Comparison of ENCODE assay signal across 28 cellular contexts in the genomic region with DNA sequence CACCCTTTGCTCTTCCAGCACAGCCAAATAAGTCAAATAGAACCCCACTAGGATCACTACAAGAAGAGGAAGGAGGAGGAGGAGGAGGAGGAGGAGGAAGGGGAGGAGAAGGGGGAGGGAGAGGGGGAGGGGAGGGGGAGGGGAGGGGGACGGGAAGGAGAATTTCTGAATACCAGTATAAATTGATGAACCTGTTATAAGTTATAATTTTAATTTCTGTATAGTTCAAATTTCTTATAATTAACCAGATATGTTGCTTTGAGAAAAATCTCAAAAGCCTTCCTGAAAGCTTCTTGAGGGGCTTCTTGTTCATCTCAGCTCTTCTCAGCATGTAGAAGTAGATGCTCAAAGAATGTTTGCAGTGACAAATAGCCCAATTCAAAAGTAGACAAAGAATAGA. TPM values are rescaled to one million over a fixed set of nuclear protein-coding genes. Genes with fewer than 3 reads are reported as not detected.
"Had no signal": no experiment of that assay in that cellular context is flagged by ENCODE, and none has a peak within 500 bp of the region (broad histone marks: within the 10 kb centered on the region; RNA-seq: fewer than 3 reads in every experiment).

No MANE protein-coding gene starts in this region.

- H3K36me3 ChIP-seq: neural progenitor cell, ovary, spleen, suprapubic skin, tibial artery, transverse colon, upper lobe of right lung, uterus had no signal

- H3K4me3 ChIP-seq: neural progenitor cell, ovary, psoas muscle, skin epidermis, smooth muscle cell, spleen, suprapubic skin, testis, tibial artery, transverse colon, upper lobe of right lung, uterus had no signal

- H3K4me1 ChIP-seq: neural progenitor cell, parathyroid adenoma, psoas muscle, spleen, suprapubic skin, upper lobe of right lung, uterus had no signal

- H3K4me2 ChIP-seq: neural progenitor cell had no signal

- H2AFZ ChIP-seq: neural progenitor cell, parathyroid adenoma had no signal

- DNase-seq: natural killer cell; occipital lobe; ovary; posterior cingulate gyrus; psoas muscle; right cardiac atrium; spleen; stimulated activated CD4-positive, alpha-beta T cell treated with anti-CD3 and anti-CD28 coated beads, Interleukin-12 subunit alpha, Interleukin-12 subunit beta, amount 100 ng/mL, for 4 hours; stimulated activated CD4-positive, alpha-beta T cell treated with anti-CD3 and anti-CD28 coated beads, Interleukin-1b, Interleukin-23, amount 100 ng/mL, for 48 hours; stimulated activated CD4-positive, alpha-beta T cell treated with anti-CD3 and anti-CD28 coated beads, Interleukin-4, amount 100 ng/mL, for 1 hour; stimulated activated CD4-positive, alpha-beta T cell treated with anti-CD3 and anti-CD28 coated beads, Interleukin-4, amount 100 ng/mL, for 4 hours; stimulated activated CD8-positive, alpha-beta memory T cell treated with anti-CD3 and anti-CD28 coated beads, Interleukin-4, amount 100 ng/mL, for 48 hours; stimulated activated naive CD4-positive, alpha-beta T cell; stimulated activated naive CD8-positive, alpha-beta T cell treated with anti-CD3 and anti-CD28 coated beads, Interleukin-15, amount 100 ng/mL, for 72 hours; stimulated activated naive CD8-positive, alpha-beta T cell treated with anti-CD3 and anti-CD28 coated beads, Interleukin-15, Interleukin-2, amounts not matched to agents 100 U/mL and 50 U/mL, for 24 hours; substantia nigra; testis; tibial artery; transverse colon; upper lobe of right lung; uterus had no signal

- H3K9ac ChIP-seq: neural progenitor cell, parathyroid adenoma had no signal

- ATAC-seq: natural killer cell; psoas muscle; right cardiac atrium; sciatic nerve; stimulated activated memory B cell treated with anti-CD40 and anti-IgM and Interleukin-4, amounts not matched to agents 10 μg/mL and 1 μg/mL and 100 μg/mL, for 72 hours; stimulated activated naive CD8-positive, alpha-beta T cell treated with anti-CD3 and anti-CD28 coated beads, Interleukin-15, amount 100 ng/mL, for 72 hours; stimulated activated naive CD8-positive, alpha-beta T cell treated with anti-CD3 and anti-CD28 coated beads, Interleukin-15, Interleukin-2, amounts not matched to agents 100 U/mL and 50 U/mL, for 24 hours; upper lobe of right lung had no signal

- H3K27me3 ChIP-seq: neural progenitor cell, ovary, testis, tibial artery, transverse colon, upper lobe of right lung, uterus had no signal

- H3K27ac ChIP-seq: neural progenitor cell, ovary, parathyroid adenoma, psoas muscle, skin epidermis, spleen, suprapubic skin, testis, tibial artery, transverse colon, upper lobe of right lung, uterus had no signal

- H3K9me3 ChIP-seq: ovary, psoas muscle, spleen, suprapubic skin, testis, tibial artery, transverse colon, upper lobe of right lung, uterus had no signal

- H3K79me2 ChIP-seq: parathyroid adenoma had no signal

RNA-seq across cellular contexts. Expression of a gene that starts 15.0 kb away (rescaled TPM):
- total RNA-seq: natural killer cell had no signal
